Comparison of ENCODE assay signal across 22 cellular contexts in the genomic region with DNA sequence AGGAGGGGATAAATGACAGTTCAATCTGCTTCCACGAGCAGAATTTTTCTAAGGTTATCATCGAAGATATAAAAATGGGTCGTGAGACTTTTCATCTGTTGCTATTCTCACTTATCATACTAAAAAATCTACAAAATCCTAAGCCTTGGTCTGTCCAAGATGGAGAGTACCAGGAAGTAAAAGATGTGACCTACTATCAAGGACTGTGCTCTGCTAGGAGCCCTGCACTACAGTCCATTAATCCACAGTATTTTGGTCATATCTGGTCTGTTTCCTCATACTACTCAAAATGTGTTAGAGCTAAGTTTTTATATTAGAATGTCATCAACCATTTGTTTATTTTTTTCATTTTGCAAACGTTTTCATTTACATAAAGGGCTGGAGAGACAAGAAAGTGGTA.
DNase-seq lines count a peak whose midpoint lies in the region; ATAC-seq, FAIRE-seq and TF ChIP-seq lines count a peak whose summit lies in the region.
"Had no signal": no experiment of that assay in that cellular context is flagged by ENCODE, and none has a peak within 500 bp of the region (broad histone marks: within the 10 kb centered on the region; RNA-seq: fewer than 3 reads in every experiment).

No MANE protein-coding gene starts in this region.

- intact Hi-C loops in K562 (cut with micrococcal nuclease), result loop anchor here (5.0 kb wide), 1 partner anchor 471 kb away; no protein-coding TSS in a partner anchor

- no peaks in the 10 kb centered on the region for H3K9me3 ChIP-seq in K562 (replicated peaks; ENCODE audit: control insufficient read depth, insufficient read depth, low read depth, low read length)

- no peak overlapping the region for H3K4me2 ChIP-seq in K562 (ENCODE audit: insufficient read depth, low read length)

- H3K9me1 ChIP-seq in K562 (ENCODE audit: control insufficient read depth, insufficient read depth, low read length), result no peaks in the 10 kb centered on the region

- no peak overlapping the region for H3K4me3 Mint-ChIP-seq in activated T-cell treated with anti-CD3 and anti-CD28 coated beads, Interleukin-2, amount 50 U/mL, for 24 hours
- H3K4me3 Mint-ChIP-seq in osteocyte (ENCODE audit: unreplicated experiment), result no peak overlapping the region
- no peak overlapping the region for H3K4me3 Mint-ChIP-seq in T-helper 2 cell treated with Interferon-gamma antibody and Interleukin-4, amounts not matched to agents 5 μg/mL and 100 μg/mL, for 36 hours
- H3K4me3 Mint-ChIP-seq: B cell, H9 had no signal

- H3K4me1 ChIP-seq in K562 (replicated peaks in 1 of 2; ENCODE audit: control insufficient read depth in 2 of 2, insufficient read depth in 2 of 2, low read length in 2 of 2), result peaks cover 6 to 8% of the 10 kb centered on the region in 2 experiments; a peak in 2 of 5 replicates

- BruUV-seq in K562 (replicated peaks; lab: Mats Ljungman, UMichigan), result no TSS peak

- H3K27ac ChIP-seq in K562 (ENCODE audit: extremely low read depth, low read depth, low read length), result no peak overlapping the region
- H3K27ac ChIP-seq: 22Rv1 had no signal

- peak overlapping the region; percentile 79 for H3K27ac Mint-ChIP-seq in activated T-cell treated with anti-CD3 and anti-CD28 coated beads, Interleukin-2, amount 50 U/mL, for 24 hours
- peak overlapping the region; percentile 81 for H3K27ac Mint-ChIP-seq in osteocyte (ENCODE audit: unreplicated experiment)
- H3K27ac Mint-ChIP-seq in activated naive CD4-positive, alpha-beta T cell treated with anti-CD3 and anti-CD28 coated beads, Interleukin-2, amount 50 U/mL, for 72 hours, result no peak overlapping the region
- H3K27ac Mint-ChIP-seq in T-helper 2 cell treated with Interferon-gamma antibody and Interleukin-4, amounts not matched to agents 5 μg/mL and 100 μg/mL, for 36 hours, result no peak overlapping the region
- H3K27ac Mint-ChIP-seq: H9 had no signal

- H3K4me3 ChIP-seq in K562, result no peak overlapping the region

- peaks cover 44% of the 10 kb centered on the region for H3K36me3 Mint-ChIP-seq in activated T-cell treated with anti-CD3 and anti-CD28 coated beads, Interleukin-2, amount 50 U/mL, for 24 hours (ENCODE audit: low read depth)
- peaks cover 41% of the 10 kb centered on the region for H3K36me3 Mint-ChIP-seq in osteocyte (ENCODE audit: unreplicated experiment)
- H3K36me3 Mint-ChIP-seq in activated naive CD4-positive, alpha-beta T cell treated with anti-CD3 and anti-CD28 coated beads, Interleukin-2, amount 50 U/mL, for 72 hours, result peaks cover 22 to 42% of the 10 kb centered on the region in 2 donors
- H3K36me3 Mint-ChIP-seq in T-helper 2 cell treated with Interferon-gamma antibody and Interleukin-4, amounts not matched to agents 5 μg/mL and 100 μg/mL, for 36 hours (ENCODE audit: low read depth), result peaks cover 12% of the 10 kb centered on the region

- no peaks in the 10 kb centered on the region for H3K79me2 ChIP-seq in K562 (ENCODE audit: control insufficient read depth, insufficient read depth, low read length)

- CTCF ChIA-PET in K562 (lab: Yijun Ruan, JAX; ENCODE audit: low intra/inter-chr PET ratio), result no interaction called here

- no peak for TF ChIP-seq RAD21 in K562 (CRISPR knock-in tag; conservative IDR thresholded peaks at IDR 0.05 in 1 of 2, IDR thresholded peaks at IDR 0.05 in 1 of 2)

- DNase-seq in activated T-cell treated with anti-CD3 and anti-CD28 coated beads, Interleukin-2, amount 50 U/mL, for 24 hours, result no peak
- DNase-seq in activated T-cell treated with anti-CD3 and anti-CD28 coated beads for 4 hours, result no peak
- DNase-seq in K562 (ENCODE audit: extremely low read depth in 1 of 4, low spot score in 3 of 4), result no peak
- no peak for DNase-seq in osteocyte (ENCODE audit: extremely low spot score, unreplicated experiment)
- DNase-seq in activated effector memory CD4-positive, alpha-beta T cell treated with anti-CD3 and anti-CD28 coated beads, Interleukin-2, amount 50 U/mL, for 16 hours, result no peak
- DNase-seq in iPS-NIHi7 (ENCODE audit: extremely low spot score), result no peak
- no peak for DNase-seq in activated naive CD4-positive, alpha-beta T cell treated with anti-CD3 and anti-CD28 coated beads, Interleukin-2, amount 50 U/mL, for 72 hours (ENCODE audit: low spot score in 2 of 2)
- no peak for DNase-seq in T-helper 2 cell treated with Interferon-gamma antibody and Interleukin-4, amounts not matched to agents 5 μg/mL and 100 μg/mL, for 36 hours (ENCODE audit: low spot score)
- DNase-seq: COR-L47, DMS 273 treated with DMSO at 0.1 percent for 48 hours, H9, KG1, MV-4-11, NCI-H187, NCI-H2107, NCI-H510A treated with DMSO at 0.1 percent for 48 hours, NCI-H774, OCI-M1, SHP77 had no signal

- H3K9me3 Mint-ChIP-seq in activated T-cell treated with anti-CD3 and anti-CD28 coated beads, Interleukin-2, amount 50 U/mL, for 24 hours, result no peaks in the 10 kb centered on the region
- H3K9me3 Mint-ChIP-seq in osteocyte (ENCODE audit: unreplicated experiment), result peaks cover 3% of the 10 kb centered on the region
- H3K9me3 Mint-ChIP-seq in activated naive CD4-positive, alpha-beta T cell treated with anti-CD3 and anti-CD28 coated beads, Interleukin-2, amount 50 U/mL, for 72 hours, result peaks cover 3 to 5% of the 10 kb centered on the region in 2 donors
- H3K9me3 Mint-ChIP-seq in T-helper 2 cell treated with Interferon-gamma antibody and Interleukin-4, amounts not matched to agents 5 μg/mL and 100 μg/mL, for 36 hours, result no peaks in the 10 kb centered on the region
- H3K9me3 Mint-ChIP-seq: H9 had no signal

- TF ChIP-seq CTCF in K562 (IDR thresholded peaks at IDR 0.05 in 2 of 3, conservative IDR thresholded peaks at IDR 0.05 in 1 of 3; ENCODE audit: insufficient read depth in 2 of 3, low read depth in 1 of 3, low read length in 3 of 3) (no peak), osteocyte (IDR thresholded peaks at IDR 0.05) (no peak)

- peaks cover 53% of the 10 kb centered on the region for H3K4me1 Mint-ChIP-seq in activated T-cell treated with anti-CD3 and anti-CD28 coated beads, Interleukin-2, amount 50 U/mL, for 24 hours (ENCODE audit: low read depth)
- H3K4me1 Mint-ChIP-seq in osteocyte (ENCODE audit: unreplicated experiment), result peaks cover 58% of the 10 kb centered on the region
- peaks cover 23% of the 10 kb centered on the region for H3K4me1 Mint-ChIP-seq in T-helper 2 cell treated with Interferon-gamma antibody and Interleukin-4, amounts not matched to agents 5 μg/mL and 100 μg/mL, for 36 hours (ENCODE audit: low read depth)

- in situ Hi-C loops in K562 (cut with MboI), result no loop called here

- H3K36me3 ChIP-seq in K562 (ENCODE audit: control insufficient read depth, insufficient read depth, low read length), result no peaks in the 10 kb centered on the region

- TF ChIP-seq POLR2A in K562 (conservative IDR thresholded peaks at IDR 0.05), result no peak

- H2AFZ ChIP-seq in K562 (ENCODE audit: low read depth, low read length), result 0 out of 2 replicates have a peak overlapping the region, but pooled peaks have one; percentile 58

- H3K27me3 Mint-ChIP-seq in activated T-cell treated with anti-CD3 and anti-CD28 coated beads, Interleukin-2, amount 50 U/mL, for 24 hours, result no peaks in the 10 kb centered on the region
- H3K27me3 Mint-ChIP-seq in osteocyte (ENCODE audit: unreplicated experiment), result no peaks in the 10 kb centered on the region
- peaks cover 3% of the 10 kb centered on the region for H3K27me3 Mint-ChIP-seq in T-helper 2 cell treated with Interferon-gamma antibody and Interleukin-4, amounts not matched to agents 5 μg/mL and 100 μg/mL, for 36 hours (ENCODE audit: low read depth)
- H3K27me3 Mint-ChIP-seq: B cell had no signal

- no peaks in the 10 kb centered on the region for H3K27me3 ChIP-seq in K562 (ENCODE audit: control insufficient read depth in 2 of 2, insufficient read depth in 2 of 2, low read length in 2 of 2)

- peak; percentile 60; the same call in 2 of the 3 replicates for ATAC-seq in K562
- ATAC-seq in activated naive CD4-positive, alpha-beta T cell treated with anti-CD3 and anti-CD28 coated beads, Interleukin-2, amount 50 U/mL, for 72 hours, result no peak

- FAIRE-seq in K562 (lab: Jason Lieb, UNC), result peak; percentile 11
- FAIRE-seq: G401.6 had no signal

- POLR2A ChIA-PET in K562 (lab: Yijun Ruan, JAX), result interaction anchor here (1.3 kb wide), 1 partner anchor 80 kb away, joined by 4 read pairs; a partner anchor contains a TSS

- no peak for TF ChIP-seq EP300 in K562 (IDR thresholded peaks at IDR 0.05; ENCODE audit: low read length)

- 17% methylated on average over 4 of the region's 4 CpGs for WGBS in K562 (ENCODE audit: insufficient coverage, low coverage, missing lambda C conversion rate)

- H3K9ac ChIP-seq in K562 (ENCODE audit: insufficient read depth in 1 of 2, low read depth in 2 of 2, low read length in 2 of 2), result no peak overlapping the region

- H4K20me1 ChIP-seq in K562 (replicated peaks; ENCODE audit: control insufficient read depth, insufficient read depth, low read length), result no peaks in the 10 kb centered on the region

TF ChIP-seq in K562, 482 proteins besides CTCF, POLR2A, EP300 and RAD21 (continues in another document):
- TF ChIP-seq ILF3 (IDR thresholded peaks at IDR 0.05; ENCODE audit: borderline replicate concordance) (no peak), ZNF644 (tag; IDR thresholded peaks at IDR 0.05; ENCODE audit: low read depth) (no peak), ZNF124 (CRISPR knock-in tag; IDR thresholded peaks at IDR 0.05) (no peak), HNRNPLL (IDR thresholded peaks at IDR 0.05; ENCODE audit: low read depth, low read length, poor library complexity, severe bottlenecking) (no peak), BDP1 (IDR thresholded peaks at IDR 0.05; ENCODE audit: insufficient read depth, insufficient read length) (no peak)
- TF ChIP-seq, protein P1, sequence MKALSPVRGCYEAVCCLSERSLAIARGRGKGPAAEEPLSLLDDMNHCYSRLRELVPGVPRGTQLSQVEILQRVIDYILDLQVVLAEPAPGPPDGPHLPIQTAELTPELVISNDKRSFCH (CRISPR knock-in tag; IDR thresholded peaks at IDR 0.05), result no peak
- TF ChIP-seq, protein P1 (tag; IDR thresholded peaks at IDR 0.05), result no peak

Comparison
In these comparisons a context has a peak if more than half of its experiments do, and no peak if none do; other contexts are left out.
1. H3K27ac Mint-ChIP-seq: peak in activated T-cell treated with anti-CD3 and anti-CD28 coated beads, Interleukin-2, amount 50 U/mL, for 24 hours (single experiment) and osteocyte (single experiment); none in activated naive CD4-positive, alpha-beta T cell treated with anti-CD3 and anti-CD28 coated beads, Interleukin-2, amount 50 U/mL, for 72 hours (0 of 2) and T-helper 2 cell treated with Interferon-gamma antibody and Interleukin-4, amounts not matched to agents 5 μg/mL and 100 μg/mL, for 36 hours (single experiment).